ENCODE assay signal across 9 cellular contexts in the genomic region with DNA sequence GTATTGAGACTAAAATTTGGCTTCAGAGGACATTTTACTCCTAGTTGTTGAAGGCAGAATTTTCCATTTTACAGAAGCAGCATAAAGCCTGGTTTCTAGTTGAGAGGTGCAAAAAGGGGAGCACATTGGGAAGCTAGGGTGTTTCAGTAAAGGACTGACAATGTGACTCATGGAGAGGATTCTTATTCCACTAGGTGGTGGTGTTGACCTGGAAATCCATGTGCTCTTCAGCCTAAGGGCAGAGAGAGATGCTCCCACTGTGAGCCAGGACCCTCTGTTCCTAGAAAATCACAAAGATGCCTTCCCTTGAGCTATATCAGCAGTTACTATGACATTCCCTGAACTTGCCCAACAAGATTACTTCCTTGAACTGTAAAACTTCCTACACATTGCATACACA.
DNase-seq lines count a peak whose midpoint lies in the region; ATAC-seq and TF ChIP-seq lines count a peak whose summit lies in the region.
"Had no signal": no experiment of that assay in that cellular context is flagged by ENCODE, and none has a peak within 500 bp of the region (broad histone marks: within the 10 kb centered on the region; RNA-seq: fewer than 3 reads in every experiment).

No MANE protein-coding gene starts in this region.

- H3K4me1 Mint-ChIP-seq in Caco-2 (ENCODE audit: low read depth, unreplicated experiment) = no peaks in the 10 kb centered on the region

- no TSS peak for BruUV-seq in Caco-2 (replicated peaks; lab: Mats Ljungman, UMichigan)

- no peak overlapping the region for H3K27ac Mint-ChIP-seq in Caco-2 (ENCODE audit: unreplicated experiment)
- H3K27ac Mint-ChIP-seq: activated naive CD8-positive, alpha-beta T cell had no signal

- H3K36me3 ChIP-seq in Caco-2 (ENCODE audit: control insufficient read depth, insufficient read depth, low read length) = no peaks in the 10 kb centered on the region

- TF ChIP-seq CTCF in Caco-2 (IDR thresholded peaks at IDR 0.05; ENCODE audit: insufficient read depth in 1 of 2, low read depth in 1 of 2, low read length in 1 of 2, severe bottlenecking in 1 of 2, unreplicated experiment in 1 of 2) = peak; percentile 48 to 61
- no peak for TF ChIP-seq CTCF in HFF-Myc (IDR thresholded peaks at IDR 0.05; ENCODE audit: low read depth, low read length, missing control alignments)
- no peak; the same call in 1 of the 2 replicates for TF ChIP-seq CTCF in RWPE1 (conservative IDR thresholded peaks at IDR 0.05; ENCODE audit: low read depth)

- H3K4me3 Mint-ChIP-seq in Caco-2 (ENCODE audit: unreplicated experiment) = no peak overlapping the region
- H3K4me3 Mint-ChIP-seq: activated naive CD8-positive, alpha-beta T cell had no signal

- DNase-seq in Caco-2 (peak in 1 of 2 experiments; percentile 65), HFF-Myc (ENCODE audit: extremely low read depth, low read depth) (peak; percentile 1), RWPE1 (ENCODE audit: low spot score) (peak; percentile 1), iris pigment epithelial cell (ENCODE audit: low read depth) (peak; percentile 17), NCI-H2029 treated with DMSO at 0.1 percent for 48 hours (lab: John Stamatoyannopoulos, UW) (no peak)
- DNase-seq in activated T-cell treated with anti-CD3 and anti-CD28 coated beads, Interleukin-2, amount 50 U/mL, for 1 hour = no peak
- DNase-seq in stimulated activated CD4-positive, alpha-beta T cell treated with anti-CD3 and anti-CD28 coated beads, Interleukin-2, amount 100 ng/mL, for 24 hours = no peak

- ATAC-seq in HG02870 (IDR thresholded peaks at IDR 0.05; ENCODE audit: unreplicated experiment) = no peak

- H3K9me3 Mint-ChIP-seq in Caco-2 (ENCODE audit: unreplicated experiment) = peaks cover 37% of the 10 kb centered on the region

- H3K27me3 ChIP-seq in Caco-2 (replicated peaks; ENCODE audit: control insufficient read depth, insufficient read depth, low read length) = no peaks in the 10 kb centered on the region

- no peaks in the 10 kb centered on the region for H3K36me3 Mint-ChIP-seq in Caco-2 (ENCODE audit: insufficient read depth, unreplicated experiment)
- H3K36me3 Mint-ChIP-seq: activated naive CD8-positive, alpha-beta T cell had no signal

- intact Hi-C loops in Caco-2 (cut with micrococcal nuclease; ENCODE audit: unreplicated experiment) = loop anchor here (1.0 kb wide), 5 partner anchors 77 to 572 kb away; no protein-coding TSS in a partner anchor

- H3K27me3 Mint-ChIP-seq in Caco-2 (ENCODE audit: insufficient read depth, unreplicated experiment) = no peaks in the 10 kb centered on the region
- H3K27me3 Mint-ChIP-seq: activated naive CD8-positive, alpha-beta T cell had no signal

- CTCF ChIA-PET in Caco-2 (lab: Charles Lee) = interaction anchor here (0.6 to 1.8 kb wide), 5 partner anchors 75 to 612 kb away, joined by 3 to 18 read pairs (median 5); no protein-coding TSS in a partner anchor
- CTCF ChIA-PET in RWPE1 (lab: Yijun Ruan, JAX) = interaction anchor here (0.8 to 3.2 kb wide), 4 partner anchors 61 to 230 kb away, joined by 3 to 23 read pairs (median 4); no protein-coding TSS in a partner anchor

- no peak overlapping the region for H3K27ac ChIP-seq in RWPE1

- H3K4me1 ChIP-seq in Caco-2 = no peaks in the 10 kb centered on the region

- H3K9me3 ChIP-seq in Caco-2 = peaks cover 11% of the 10 kb centered on the region; the same call in 1 of the 2 replicates

- POLR2A ChIA-PET in Caco-2 (lab: Charles Lee) (no interaction called here), RWPE1 (lab: Yijun Ruan, JAX; ENCODE audit: low non-redundant PET) (no interaction called here)

- H3K4me3 ChIP-seq in Caco-2 (ENCODE audit: low read depth, low read length) (no peak overlapping the region), HFF-Myc (replicated peaks; ENCODE audit: low read depth, low read length) (no peak overlapping the region)

Comparison
In these comparisons a context has a peak if more than half of its experiments do, and no peak if none do; other contexts are left out.
1. DNase-seq: peak in HFF-Myc (single experiment), RWPE1 (single experiment) and iris pigment epithelial cell (single experiment); none in activated T-cell treated with anti-CD3 and anti-CD28 coated beads, Interleukin-2, amount 50 U/mL, for 1 hour (single experiment), NCI-H2029 treated with DMSO at 0.1 percent for 48 hours (single experiment) and stimulated activated CD4-positive, alpha-beta T cell treated with anti-CD3 and anti-CD28 coated beads, Interleukin-2, amount 100 ng/mL, for 24 hours (0 of 2).
2. CTCF ChIP-seq: peak in Caco-2 (2 of 2); none in HFF-Myc (single experiment) and RWPE1 (single experiment).